In genomic region chr18:500230-500555, GRCh38 we compare ENCODE assay signal across 10 cellular contexts. TPM values are rescaled to one million over a fixed set of nuclear protein-coding genes. Genes with fewer than 3 reads are reported as not detected.
DNase-seq lines count a peak whose midpoint lies in the region; ATAC-seq and TF ChIP-seq lines count a peak whose summit lies in the region.
"Had no signal": no experiment of that assay in that cellular context is flagged by ENCODE, and none has a peak within 500 bp of the region (broad histone marks: within the 10 kb centered on the region; RNA-seq: fewer than 3 reads in every experiment).

No MANE protein-coding gene starts in this region.

- H3K36me3 ChIP-seq in endodermal cell (ENCODE audit: control insufficient read depth, insufficient read depth, low read length) (peaks cover 8% of the 10 kb centered on the region), mesodermal cell (ENCODE audit: control insufficient read depth, insufficient read depth, low read length) (no peaks in the 10 kb centered on the region)

- H3K27ac Mint-ChIP-seq in endodermal cell: no peak overlapping the region
- peak overlapping the region; percentile 89 for H3K27ac Mint-ChIP-seq in type B pancreatic cell
- H3K27ac Mint-ChIP-seq in activated T-helper 17 cell treated with anti-CD3 and anti-CD28 coated beads, Interleukin-2, amount 50 U/mL, for 72 hours: no peak overlapping the region
- H3K27ac Mint-ChIP-seq: activated naive CD4-positive, alpha-beta T cell treated with anti-CD3 and anti-CD28 coated beads, Interleukin-2, amount 10 ng/mL, durations not matched to agents 7 days and 5 days had no signal

- no peaks in the 10 kb centered on the region for H3K27me3 ChIP-seq in endodermal cell (ENCODE audit: control insufficient read depth, insufficient read depth, low read length, poor library complexity, severe bottlenecking)

- DNase-seq in NCI-H146 (lab: John Stamatoyannopoulos, UW) (peak; percentile 27), NCI-H146 treated with DMSO at 0.1 percent for 48 hours (lab: John Stamatoyannopoulos, UW; ENCODE audit: unreplicated experiment) (no peak), endodermal cell (peak; percentile 66), type B pancreatic cell (ENCODE audit: extremely low spot score, unreplicated experiment) (no peak), T1000 (lab: John Stamatoyannopoulos, UW) (no peak), GM19238 (ENCODE audit: insufficient read length, low spot score) (no peak)
- DNase-seq: activated naive CD4-positive, alpha-beta T cell treated with anti-CD3 and anti-CD28 coated beads, Interleukin-2, amount 10 ng/mL, durations not matched to agents 7 days and 5 days; SIG-M5 had no signal

- H3K4me1 Mint-ChIP-seq in endodermal cell (peaks cover 22% of the 10 kb centered on the region), type B pancreatic cell (ENCODE audit: unreplicated experiment) (peaks cover 32% of the 10 kb centered on the region)
- H3K4me1 Mint-ChIP-seq in activated T-helper 17 cell treated with anti-CD3 and anti-CD28 coated beads, Interleukin-2, amount 50 U/mL, for 72 hours: no peaks in the 10 kb centered on the region

- H3K27ac ChIP-seq in endodermal cell (ENCODE audit: low read depth, low read length) (no peak overlapping the region), mesodermal cell (ENCODE audit: low read depth, low read length, severe bottlenecking) (peak overlapping the region; percentile 89)

- H3K4me3 Mint-ChIP-seq in endodermal cell: peak overlapping the region; percentile 87
- peak overlapping the region; percentile 97 for H3K4me3 Mint-ChIP-seq in type B pancreatic cell
- no peak overlapping the region for H3K4me3 Mint-ChIP-seq in activated T-helper 17 cell treated with anti-CD3 and anti-CD28 coated beads, Interleukin-2, amount 50 U/mL, for 72 hours
- H3K4me3 Mint-ChIP-seq: activated naive CD4-positive, alpha-beta T cell treated with anti-CD3 and anti-CD28 coated beads, Interleukin-2, amount 10 ng/mL, durations not matched to agents 7 days and 5 days had no signal

- H3K9me3 Mint-ChIP-seq in endodermal cell (no peaks in the 10 kb centered on the region), type B pancreatic cell (no peaks in the 10 kb centered on the region)
- H3K9me3 Mint-ChIP-seq in activated T-helper 17 cell treated with anti-CD3 and anti-CD28 coated beads, Interleukin-2, amount 50 U/mL, for 72 hours: no peaks in the 10 kb centered on the region
- H3K9me3 Mint-ChIP-seq: activated naive CD4-positive, alpha-beta T cell treated with anti-CD3 and anti-CD28 coated beads, Interleukin-2, amount 10 ng/mL, durations not matched to agents 7 days and 5 days had no signal

- H3K27me3 Mint-ChIP-seq in endodermal cell (ENCODE audit: insufficient read depth) (peaks cover 61% of the 10 kb centered on the region), type B pancreatic cell (peaks cover 54% of the 10 kb centered on the region)
- peaks cover 29% of the 10 kb centered on the region for H3K27me3 Mint-ChIP-seq in activated T-helper 17 cell treated with anti-CD3 and anti-CD28 coated beads, Interleukin-2, amount 50 U/mL, for 72 hours

- H3K4me1 ChIP-seq in endodermal cell (ENCODE audit: control insufficient read depth, insufficient read depth, low read length): peaks cover 7% of the 10 kb centered on the region
- H3K4me1 ChIP-seq in mesodermal cell (ENCODE audit: control insufficient read depth, insufficient read depth, low read length, poor library complexity, severe bottlenecking): peaks cover 20% of the 10 kb centered on the region

- H3K9ac ChIP-seq in endodermal cell (ENCODE audit: extremely low read depth, low read length, poor library complexity, severe bottlenecking): peak overlapping the region; percentile 85

- H3K9me3 ChIP-seq in endodermal cell (ENCODE audit: control insufficient read depth, low read length) (no peaks in the 10 kb centered on the region), mesodermal cell (ENCODE audit: control insufficient read depth, low read length) (no peaks in the 10 kb centered on the region)

- H3K36me3 Mint-ChIP-seq in endodermal cell (ENCODE audit: low read depth): peaks cover 7% of the 10 kb centered on the region
- peaks cover 4% of the 10 kb centered on the region for H3K36me3 Mint-ChIP-seq in type B pancreatic cell
- H3K36me3 Mint-ChIP-seq in activated T-helper 17 cell treated with anti-CD3 and anti-CD28 coated beads, Interleukin-2, amount 50 U/mL, for 72 hours (ENCODE audit: low read depth): no peaks in the 10 kb centered on the region
- H3K36me3 Mint-ChIP-seq: activated naive CD4-positive, alpha-beta T cell treated with anti-CD3 and anti-CD28 coated beads, Interleukin-2, amount 10 ng/mL, durations not matched to agents 7 days and 5 days had no signal

- no peak for ATAC-seq in activated T-helper 17 cell treated with anti-CD3 and anti-CD28 coated beads, Interleukin-2, amount 50 U/mL, for 72 hours (replicated peaks)

- peak overlapping the region; percentile 98 for H3K4me3 ChIP-seq in endodermal cell (ENCODE audit: low read length)
- peak overlapping the region; percentile 67 for H3K4me3 ChIP-seq in mesodermal cell (ENCODE audit: extremely low read depth, insufficient read depth, low read length, poor library complexity, severe bottlenecking)

- WGBS in endodermal cell (ENCODE audit: insufficient coverage in 1 of 2, insufficient read length in 1 of 2), 2 experiments: 0% methylated on average over 13 to 40 of the region's 40 CpGs
- 0% methylated on average over 11 to 16 of the region's 40 CpGs for WGBS in mesodermal cell (ENCODE audit: insufficient coverage in 2 of 2), 2 experiments

- TF ChIP-seq CTCF in endodermal cell (conservative IDR thresholded peaks at IDR 0.05) (peak; percentile 60), type B pancreatic cell (conservative IDR thresholded peaks at IDR 0.05) (peak; percentile 42)

RNA-seq across cellular contexts. Expression of gene COLEC12, which starts 0.3 kb away (rescaled TPM):
- total RNA-seq in endodermal cell (100 to 1,000 TPM; 123 TPM), type B pancreatic cell (ENCODE audit: low replicate concordance) (6.5 and 61.3 TPM in 2 replicates)
- polyA plus RNA-seq in endodermal cell (2013, experiment 1 of 2): 31.1 TPM
- polyA plus RNA-seq in endodermal cell (2013, experiment 2 of 2): 38.5 TPM
- 67.9 TPM for polyA plus RNA-seq in mesodermal cell (2013, experiment 1 of 2)
- polyA plus RNA-seq in mesodermal cell (2013, experiment 2 of 2): 67.8 TPM
- total RNA-seq in activated T-helper 17 cell treated with anti-CD3 and anti-CD28 coated beads, Interleukin-2, amount 50 U/mL, for 72 hours: not detected

Comparison
In these comparisons a context has a peak if more than half of its experiments do, and no peak if none do; other contexts are left out.
1. DNase-seq: peak in NCI-H146 (single experiment) and endodermal cell (single experiment); none in NCI-H146 treated with DMSO at 0.1 percent for 48 hours (single experiment), type B pancreatic cell (single experiment), T1000 (single experiment) and GM19238 (single experiment).